ENCODE assay signal across 7 cellular contexts in genomic region chr1:9133870-9134269, GRCh38.
"Had no signal": no experiment of that assay in that cellular context is flagged by ENCODE, and none has a peak within 500 bp of the region (broad histone marks: within the 10 kb centered on the region; RNA-seq: fewer than 3 reads in every experiment).

No MANE protein-coding gene starts in this region.

- H3K36me3 ChIP-seq: HAP-1 had no signal

- ATAC-seq: HCT116 had no signal

- DNase-seq: GM23248, GOT3, H7, IMR-90, KG1 had no signal

- H3K4me3 ChIP-seq: GM23248, HAP-1 had no signal

- H3K4me1 ChIP-seq: HAP-1 had no signal

- H3K27ac ChIP-seq: GM23248 had no signal

- H3K9me3 ChIP-seq: HAP-1 had no signal
